ENCODE assay signal across 1 cellular context in genomic region chr6:116253505-116254296, GRCh38.
TF ChIP-seq lines count a peak whose summit lies in the region.

Gene TSPYL4, minus strand, starts transcription at chr6:116254075. Its CDS starts 67 bp downstream, at chr6:116254008.

TF ChIP-seq in HepG2, 621 proteins besides CTCF, POLR2A, EP300 and RAD21 (continued from another document and continues in another):
- TF ChIP-seq, protein P1, sequence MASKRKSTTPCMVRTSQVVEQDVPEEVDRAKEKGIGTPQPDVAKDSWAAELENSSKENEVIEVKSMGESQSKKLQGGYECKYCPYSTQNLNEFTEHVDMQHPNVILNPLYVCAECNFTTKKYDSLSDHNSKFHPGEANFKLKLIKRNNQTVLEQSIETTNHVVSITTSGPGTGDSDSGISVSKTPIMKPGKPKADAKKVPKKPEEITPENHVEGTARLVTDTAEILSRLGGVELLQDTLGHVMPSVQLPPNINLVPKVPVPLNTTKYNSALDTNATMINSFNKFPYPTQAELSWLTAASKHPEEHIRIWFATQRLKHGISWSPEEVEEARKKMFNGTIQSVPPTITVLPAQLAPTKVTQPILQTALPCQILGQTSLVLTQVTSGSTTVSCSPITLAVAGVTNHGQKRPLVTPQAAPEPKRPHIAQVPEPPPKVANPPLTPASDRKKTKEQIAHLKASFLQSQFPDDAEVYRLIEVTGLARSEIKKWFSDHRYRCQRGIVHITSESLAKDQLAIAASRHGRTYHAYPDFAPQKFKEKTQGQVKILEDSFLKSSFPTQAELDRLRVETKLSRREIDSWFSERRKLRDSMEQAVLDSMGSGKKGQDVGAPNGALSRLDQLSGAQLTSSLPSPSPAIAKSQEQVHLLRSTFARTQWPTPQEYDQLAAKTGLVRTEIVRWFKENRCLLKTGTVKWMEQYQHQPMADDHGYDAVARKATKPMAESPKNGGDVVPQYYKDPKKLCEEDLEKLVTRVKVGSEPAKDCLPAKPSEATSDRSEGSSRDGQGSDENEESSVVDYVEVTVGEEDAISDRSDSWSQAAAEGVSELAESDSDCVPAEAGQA (IDR thresholded peaks at IDR 0.05; ENCODE audit: low read depth), result peak; percentile 74
- TF ChIP-seq, protein P1 (CRISPR knock-in tag; IDR thresholded peaks at IDR 0.05; ENCODE audit: borderline replicate concordance), result no peak
- TF ChIP-seq ZNF17 (CRISPR knock-in tag; IDR thresholded peaks at IDR 0.05) (no peak), ZSCAN9 (CRISPR knock-in tag; IDR thresholded peaks at IDR 0.05; ENCODE audit: borderline replicate concordance) (0 out of 2 replicates have a peak, but pooled peaks have one; percentile 5), STAG1 (CRISPR knock-in tag; IDR thresholded peaks at IDR 0.05) (no peak), SMAD1 (CRISPR knock-in tag; IDR thresholded peaks at IDR 0.05; ENCODE audit: borderline replicate concordance, low read depth) (no peak), ZNF383 (CRISPR knock-in tag; IDR thresholded peaks at IDR 0.05; ENCODE audit: borderline replicate concordance) (no peak), JARID2 (CRISPR knock-in tag; IDR thresholded peaks at IDR 0.05; ENCODE audit: insufficient replicate concordance) (no peak), NBN (conservative IDR thresholded peaks at IDR 0.05) (no peak), ZC3H13 (CRISPR knock-in tag; IDR thresholded peaks at IDR 0.05) (no peak), ZNF597 (CRISPR knock-in tag; IDR thresholded peaks at IDR 0.05) (no peak), PHF21A (CRISPR knock-in tag; IDR thresholded peaks at IDR 0.05) (no peak; the same call in 1 of the 2 replicates), CCDC6 (CRISPR knock-in tag; IDR thresholded peaks at IDR 0.05) (peak; percentile 12; the same call in 1 of the 2 replicates), DRAP1 (CRISPR knock-in tag; IDR thresholded peaks at IDR 0.05) (peak; percentile 85), RARG (CRISPR knock-in tag; IDR thresholded peaks at IDR 0.05; ENCODE audit: low read depth) (no peak), ZBTB21 (CRISPR knock-in tag; IDR thresholded peaks at IDR 0.05) (peak; percentile 65; the same call in 1 of the 2 replicates), TEAD2 (CRISPR knock-in tag; IDR thresholded peaks at IDR 0.05) (no peak), MED8 (CRISPR knock-in tag; IDR thresholded peaks at IDR 0.05; ENCODE audit: insufficient replicate concordance) (no peak), ZBTB43 (CRISPR knock-in tag; conservative IDR thresholded peaks at IDR 0.05) (0 out of 2 replicates have a peak, but pooled peaks have one; percentile 9), ZNF235 (CRISPR knock-in tag; IDR thresholded peaks at IDR 0.05; ENCODE audit: borderline replicate concordance) (peak; percentile 89; the same call in 1 of the 2 replicates), ZNF569 (CRISPR knock-in tag; IDR thresholded peaks at IDR 0.05; ENCODE audit: borderline replicate concordance) (no peak), ZKSCAN1 (IDR thresholded peaks at IDR 0.05; ENCODE audit: low read length) (no peak), ZMYM2 (CRISPR knock-in tag; IDR thresholded peaks at IDR 0.05) (no peak), ZFP82 (CRISPR knock-in tag; IDR thresholded peaks at IDR 0.05; ENCODE audit: borderline replicate concordance) (no peak), WIZ (CRISPR knock-in tag; IDR thresholded peaks at IDR 0.05) (peak; percentile 56; the same call in 1 of the 2 replicates), PAX8 (CRISPR knock-in tag; IDR thresholded peaks at IDR 0.05; ENCODE audit: borderline replicate concordance) (0 out of 2 replicates have a peak, but pooled peaks have one; percentile 70), REPIN1 (CRISPR knock-in tag; IDR thresholded peaks at IDR 0.05; ENCODE audit: borderline replicate concordance, low read depth) (peak; percentile 66; the same call in 1 of the 2 replicates), RFX1 (IDR thresholded peaks at IDR 0.05) (peak; percentile 94), ZNF260 (CRISPR knock-in tag; IDR thresholded peaks at IDR 0.05; ENCODE audit: borderline replicate concordance, low read depth) (no peak), MIER2 (CRISPR knock-in tag; IDR thresholded peaks at IDR 0.05) (peak; percentile 62), ZNF784 (CRISPR knock-in tag; IDR thresholded peaks at IDR 0.05; ENCODE audit: borderline replicate concordance) (no peak), ZNF768 (CRISPR knock-in tag; IDR thresholded peaks at IDR 0.05) (peak; percentile 68), HMG20B (CRISPR knock-in tag; conservative IDR thresholded peaks at IDR 0.05) (no peak; the same call in 1 of the 2 replicates), ARNT (IDR thresholded peaks at IDR 0.05) (no peak), ZNF382 (CRISPR knock-in tag; IDR thresholded peaks at IDR 0.05; ENCODE audit: borderline replicate concordance) (no peak), FOXC1 (CRISPR knock-in tag; IDR thresholded peaks at IDR 0.05; ENCODE audit: borderline replicate concordance) (peak; percentile 95)
- TF ChIP-seq, protein P2, sequence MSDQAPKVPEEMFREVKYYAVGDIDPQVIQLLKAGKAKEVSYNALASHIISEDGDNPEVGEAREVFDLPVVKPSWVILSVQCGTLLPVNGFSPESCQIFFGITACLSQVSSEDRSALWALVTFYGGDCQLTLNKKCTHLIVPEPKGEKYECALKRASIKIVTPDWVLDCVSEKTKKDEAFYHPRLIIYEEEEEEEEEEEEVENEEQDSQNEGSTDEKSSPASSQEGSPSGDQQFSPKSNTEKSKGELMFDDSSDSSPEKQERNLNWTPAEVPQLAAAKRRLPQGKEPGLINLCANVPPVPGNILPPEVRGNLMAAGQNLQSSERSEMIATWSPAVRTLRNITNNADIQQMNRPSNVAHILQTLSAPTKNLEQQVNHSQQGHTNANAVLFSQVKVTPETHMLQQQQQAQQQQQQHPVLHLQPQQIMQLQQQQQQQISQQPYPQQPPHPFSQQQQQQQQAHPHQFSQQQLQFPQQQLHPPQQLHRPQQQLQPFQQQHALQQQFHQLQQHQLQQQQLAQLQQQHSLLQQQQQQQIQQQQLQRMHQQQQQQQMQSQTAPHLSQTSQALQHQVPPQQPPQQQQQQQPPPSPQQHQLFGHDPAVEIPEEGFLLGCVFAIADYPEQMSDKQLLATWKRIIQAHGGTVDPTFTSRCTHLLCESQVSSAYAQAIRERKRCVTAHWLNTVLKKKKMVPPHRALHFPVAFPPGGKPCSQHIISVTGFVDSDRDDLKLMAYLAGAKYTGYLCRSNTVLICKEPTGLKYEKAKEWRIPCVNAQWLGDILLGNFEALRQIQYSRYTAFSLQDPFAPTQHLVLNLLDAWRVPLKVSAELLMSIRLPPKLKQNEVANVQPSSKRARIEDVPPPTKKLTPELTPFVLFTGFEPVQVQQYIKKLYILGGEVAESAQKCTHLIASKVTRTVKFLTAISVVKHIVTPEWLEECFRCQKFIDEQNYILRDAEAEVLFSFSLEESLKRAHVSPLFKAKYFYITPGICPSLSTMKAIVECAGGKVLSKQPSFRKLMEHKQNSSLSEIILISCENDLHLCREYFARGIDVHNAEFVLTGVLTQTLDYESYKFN (CRISPR knock-in tag; conservative IDR thresholded peaks at IDR 0.05), result peak; percentile 32
- TF ChIP-seq, protein P3, sequence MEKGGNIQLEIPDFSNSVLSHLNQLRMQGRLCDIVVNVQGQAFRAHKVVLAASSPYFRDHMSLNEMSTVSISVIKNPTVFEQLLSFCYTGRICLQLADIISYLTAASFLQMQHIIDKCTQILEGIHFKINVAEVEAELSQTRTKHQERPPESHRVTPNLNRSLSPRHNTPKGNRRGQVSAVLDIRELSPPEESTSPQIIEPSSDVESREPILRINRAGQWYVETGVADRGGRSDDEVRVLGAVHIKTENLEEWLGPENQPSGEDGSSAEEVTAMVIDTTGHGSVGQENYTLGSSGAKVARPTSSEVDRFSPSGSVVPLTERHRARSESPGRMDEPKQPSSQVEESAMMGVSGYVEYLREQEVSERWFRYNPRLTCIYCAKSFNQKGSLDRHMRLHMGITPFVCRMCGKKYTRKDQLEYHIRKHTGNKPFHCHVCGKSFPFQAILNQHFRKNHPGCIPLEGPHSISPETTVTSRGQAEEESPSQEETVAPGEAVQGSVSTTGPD (CRISPR knock-in tag; IDR thresholded peaks at IDR 0.05), result no peak
- TF ChIP-seq, protein P4, sequence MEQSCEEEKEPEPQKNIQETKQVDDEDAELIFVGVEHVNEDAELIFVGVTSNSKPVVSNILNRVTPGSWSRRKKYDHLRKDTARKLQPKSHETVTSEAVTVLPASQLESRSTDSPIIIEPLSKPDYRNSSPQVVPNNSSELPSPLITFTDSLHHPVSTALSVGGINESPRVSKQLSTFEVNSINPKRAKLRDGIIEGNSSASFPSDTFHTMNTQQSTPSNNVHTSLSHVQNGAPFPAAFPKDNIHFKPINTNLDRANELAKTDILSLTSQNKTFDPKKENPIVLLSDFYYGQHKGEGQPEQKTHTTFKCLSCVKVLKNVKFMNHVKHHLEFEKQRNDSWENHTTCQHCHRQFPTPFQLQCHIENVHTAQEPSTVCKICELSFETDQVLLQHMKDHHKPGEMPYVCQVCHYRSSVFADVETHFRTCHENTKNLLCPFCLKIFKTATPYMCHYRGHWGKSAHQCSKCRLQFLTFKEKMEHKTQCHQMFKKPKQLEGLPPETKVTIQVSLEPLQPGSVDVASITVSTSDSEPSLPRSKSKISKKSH (CRISPR knock-in tag; IDR thresholded peaks at IDR 0.05; ENCODE audit: borderline replicate concordance), result peak; percentile 83
- TF ChIP-seq, protein P5, sequence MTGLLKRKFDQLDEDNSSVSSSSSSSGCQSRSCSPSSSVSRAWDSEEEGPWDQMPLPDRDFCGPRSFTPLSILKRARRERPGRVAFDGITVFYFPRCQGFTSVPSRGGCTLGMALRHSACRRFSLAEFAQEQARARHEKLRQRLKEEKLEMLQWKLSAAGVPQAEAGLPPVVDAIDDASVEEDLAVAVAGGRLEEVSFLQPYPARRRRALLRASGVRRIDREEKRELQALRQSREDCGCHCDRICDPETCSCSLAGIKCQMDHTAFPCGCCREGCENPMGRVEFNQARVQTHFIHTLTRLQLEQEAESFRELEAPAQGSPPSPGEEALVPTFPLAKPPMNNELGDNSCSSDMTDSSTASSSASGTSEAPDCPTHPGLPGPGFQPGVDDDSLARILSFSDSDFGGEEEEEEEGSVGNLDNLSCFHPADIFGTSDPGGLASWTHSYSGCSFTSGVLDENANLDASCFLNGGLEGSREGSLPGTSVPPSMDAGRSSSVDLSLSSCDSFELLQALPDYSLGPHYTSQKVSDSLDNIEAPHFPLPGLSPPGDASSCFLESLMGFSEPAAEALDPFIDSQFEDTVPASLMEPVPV (CRISPR knock-in tag; IDR thresholded peaks at IDR 0.05), result peak; percentile 96
- TF ChIP-seq, protein P6, sequence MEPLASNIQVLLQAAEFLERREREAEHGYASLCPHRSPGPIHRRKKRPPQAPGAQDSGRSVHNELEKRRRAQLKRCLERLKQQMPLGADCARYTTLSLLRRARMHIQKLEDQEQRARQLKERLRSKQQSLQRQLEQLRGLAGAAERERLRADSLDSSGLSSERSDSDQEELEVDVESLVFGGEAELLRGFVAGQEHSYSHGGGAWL (CRISPR knock-in tag; IDR thresholded peaks at IDR 0.05), result peak; percentile 78; the same call in 1 of the 2 replicates
- TF ChIP-seq, protein P7, sequence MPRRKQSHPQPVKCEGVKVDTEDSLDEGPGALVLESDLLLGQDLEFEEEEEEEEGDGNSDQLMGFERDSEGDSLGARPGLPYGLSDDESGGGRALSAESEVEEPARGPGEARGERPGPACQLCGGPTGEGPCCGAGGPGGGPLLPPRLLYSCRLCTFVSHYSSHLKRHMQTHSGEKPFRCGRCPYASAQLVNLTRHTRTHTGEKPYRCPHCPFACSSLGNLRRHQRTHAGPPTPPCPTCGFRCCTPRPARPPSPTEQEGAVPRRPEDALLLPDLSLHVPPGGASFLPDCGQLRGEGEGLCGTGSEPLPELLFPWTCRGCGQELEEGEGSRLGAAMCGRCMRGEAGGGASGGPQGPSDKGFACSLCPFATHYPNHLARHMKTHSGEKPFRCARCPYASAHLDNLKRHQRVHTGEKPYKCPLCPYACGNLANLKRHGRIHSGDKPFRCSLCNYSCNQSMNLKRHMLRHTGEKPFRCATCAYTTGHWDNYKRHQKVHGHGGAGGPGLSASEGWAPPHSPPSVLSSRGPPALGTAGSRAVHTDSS (CRISPR knock-in tag; conservative IDR thresholded peaks at IDR 0.05), result no peak
